Comparison of ENCODE assay signal across 7 cellular contexts in genomic region chr14:105547741-105548169, GRCh38.
"Had no signal": no experiment of that assay in that cellular context is flagged by ENCODE, and none has a peak within 500 bp of the region (broad histone marks: within the 10 kb centered on the region; RNA-seq: fewer than 3 reads in every experiment).

No MANE protein-coding gene starts in this region.

- H3K27ac ChIP-seq: GM23248 had no signal

- H3K9ac ChIP-seq: GM23248 had no signal

- DNase-seq: GM23248, GOT3, H7, HFFc6, IMR-90 had no signal

- H3K4me3 ChIP-seq: GM23248, HAP-1 had no signal

- H3K36me3 ChIP-seq: HAP-1 had no signal

- H3K27ac Mint-ChIP-seq: HFFc6 had no signal

- ATAC-seq: HCT116 had no signal

- H3K4me1 ChIP-seq: HAP-1 had no signal

- H2AFZ ChIP-seq: GM23248 had no signal

- H3K9me3 ChIP-seq: HAP-1 had no signal

- H3K4me3 Mint-ChIP-seq: HFFc6 had no signal
